ENCODE assay signal across 8 cellular contexts in genomic region chr9:131677445-131678180, GRCh38.
DNase-seq lines count a peak whose midpoint lies in the region; ATAC-seq lines count a peak whose summit lies in the region.

No MANE protein-coding gene starts in this region.

- peak overlapping the region; percentile 99 for H3K4me3 Mint-ChIP-seq in memory B cell

- peak overlapping the region; percentile 52 for H3K27ac ChIP-seq in cingulate gyrus (ENCODE audit: low read depth, low read length)

- H3K27me3 Mint-ChIP-seq in memory B cell: no peaks in the 10 kb centered on the region

- peak overlapping the region; percentile 97 for H3K27ac Mint-ChIP-seq in memory B cell

- peaks cover 81% of the 10 kb centered on the region for H3K4me1 Mint-ChIP-seq in memory B cell

- H3K9me3 Mint-ChIP-seq in memory B cell: no peaks in the 10 kb centered on the region

- peaks cover 7% of the 10 kb centered on the region for H3K36me3 Mint-ChIP-seq in memory B cell

- DNase-seq in AG08395 (ENCODE audit: low spot score) (peak; percentile 79), NCI-H69 (lab: John Stamatoyannopoulos, UW) (peak; percentile 61), memory B cell (ENCODE audit: low spot score in 2 of 2) (no peak), LoVo (ENCODE audit: low spot score) (no peak)

- ATAC-seq in GM18907 (IDR thresholded peaks at IDR 0.05; ENCODE audit: unreplicated experiment) (peak; percentile 45), memory B cell (ENCODE audit: low read depth) (peak; percentile 51), GM18520 (IDR thresholded peaks at IDR 0.05; ENCODE audit: unreplicated experiment) (no peak), GM21825 (IDR thresholded peaks at IDR 0.05; ENCODE audit: unreplicated experiment) (no peak)

Comparison
In these comparisons a context has a peak if more than half of its experiments do, and no peak if none do; other contexts are left out.
1. DNase-seq: peak in AG08395 (single experiment) and NCI-H69 (single experiment); none in memory B cell (0 of 2) and LoVo (single experiment).
2. ATAC-seq: peak in GM18907 (single experiment) and memory B cell (single experiment); none in GM18520 (single experiment) and GM21825 (single experiment).